In genomic region chr2:173264603-173265366, GRCh38 we compare ENCODE assay signal across 9 cellular contexts.
DNase-seq lines count a peak whose midpoint lies in the region; ATAC-seq and TF ChIP-seq lines count a peak whose summit lies in the region.
"Had no signal": no experiment of that assay in that cellular context is flagged by ENCODE, and none has a peak within 500 bp of the region (broad histone marks: within the 10 kb centered on the region; RNA-seq: fewer than 3 reads in every experiment).

No MANE protein-coding gene starts in this region.

- peaks cover 16% of the 10 kb centered on the region for H3K4me1 Mint-ChIP-seq in activated T-cell treated with anti-CD3 and anti-CD28 coated beads, Interleukin-2, amount 50 U/mL, for 24 hours (ENCODE audit: low read depth)

- no peak overlapping the region for H3K4me3 ChIP-seq in NT2/D1 (ENCODE audit: insufficient read length, low read depth)
- H3K4me3 ChIP-seq in hepatocyte: no peak overlapping the region

- H3K27me3 ChIP-seq in NT2/D1 (ENCODE audit: insufficient read depth, insufficient read length) (no peaks in the 10 kb centered on the region), hepatocyte (no peaks in the 10 kb centered on the region)

- H2AFZ ChIP-seq in hepatocyte: no peak overlapping the region

- H3K36me3 Mint-ChIP-seq in activated T-cell treated with anti-CD3 and anti-CD28 coated beads, Interleukin-2, amount 50 U/mL, for 24 hours (ENCODE audit: low read depth): no peaks in the 10 kb centered on the region

- no peaks in the 10 kb centered on the region for H3K9me3 Mint-ChIP-seq in activated T-cell treated with anti-CD3 and anti-CD28 coated beads, Interleukin-2, amount 50 U/mL, for 24 hours

- intact Hi-C loops in left cardiac atrium (cut with DNase I): no loop called here

- 63% methylated on average over 14 of the region's 14 CpGs for WGBS in hepatocyte (ENCODE audit: low lambda C conversion rate, missing lambda C conversion rate)

- H3K4me2 ChIP-seq in hepatocyte: no peak overlapping the region

- peak overlapping the region; percentile 11 for H3K27ac Mint-ChIP-seq in activated T-cell treated with anti-CD3 and anti-CD28 coated beads, Interleukin-2, amount 50 U/mL, for 24 hours

- no peaks in the 10 kb centered on the region for H4K20me1 ChIP-seq in hepatocyte (ENCODE audit: insufficient read depth, poor library complexity, severe bottlenecking)

- no peak for TF ChIP-seq CTCF in hepatocyte (IDR thresholded peaks at IDR 0.05; ENCODE audit: poor library complexity)

- H3K27me3 Mint-ChIP-seq in activated T-cell treated with anti-CD3 and anti-CD28 coated beads, Interleukin-2, amount 50 U/mL, for 24 hours: peaks cover 6% of the 10 kb centered on the region

- no peaks in the 10 kb centered on the region for H3K9me2 ChIP-seq in hepatocyte (replicated peaks; ENCODE audit: insufficient read depth)

- no peak overlapping the region for H3K4me3 Mint-ChIP-seq in activated T-cell treated with anti-CD3 and anti-CD28 coated beads, Interleukin-2, amount 50 U/mL, for 24 hours

- no peak overlapping the region for H3K27ac ChIP-seq in hepatocyte
- H3K27ac ChIP-seq: VCaP had no signal

- DNase-seq in activated T-cell treated with anti-CD3 and anti-CD28 coated beads, Interleukin-2, amount 50 U/mL, for 24 hours: no peak
- no peak for DNase-seq in activated T-cell treated with anti-CD3 and anti-CD28 coated beads for 4 hours
- DNase-seq in NT2/D1 (ENCODE audit: low read depth, low spot score): peak; percentile 55
- no peak for DNase-seq in left cardiac atrium
- no peak for DNase-seq in DMS 273 (lab: John Stamatoyannopoulos, UW; ENCODE audit: unreplicated experiment)
- no peak for DNase-seq in hepatocyte (ENCODE audit: low spot score)
- no peak for DNase-seq in NCI-H345 treated with DMSO at 0.1 percent for 48 hours (lab: John Stamatoyannopoulos, UW; ENCODE audit: unreplicated experiment)

- no peaks in the 10 kb centered on the region for H3K79me2 ChIP-seq in hepatocyte

- ATAC-seq in HG02763 (IDR thresholded peaks at IDR 0.05; ENCODE audit: unreplicated experiment) (peak; percentile 95), left cardiac atrium (peak; percentile 67 to 70)

- no peaks in the 10 kb centered on the region for H3K9me3 ChIP-seq in NT2/D1 (ENCODE audit: insufficient read depth, low read length)
- H3K9me3 ChIP-seq in hepatocyte (ENCODE audit: low read depth): no peaks in the 10 kb centered on the region

- no peaks in the 10 kb centered on the region for H3K4me1 ChIP-seq in NT2/D1 (ENCODE audit: insufficient read depth, insufficient read length)
- H3K4me1 ChIP-seq in hepatocyte (ENCODE audit: insufficient read depth): no peaks in the 10 kb centered on the region

- H3K36me3 ChIP-seq in NT2/D1 (ENCODE audit: insufficient read depth, insufficient read length, low read length) (peaks cover 9% of the 10 kb centered on the region), hepatocyte (replicated peaks; ENCODE audit: insufficient read depth, low read depth) (no peaks in the 10 kb centered on the region)

- no peak overlapping the region for H3K9ac ChIP-seq in NT2/D1 (ENCODE audit: insufficient read length, low read depth)
